In genomic region chr1:88608139-88608943, GRCh38 we compare ENCODE assay signal across 8 cellular contexts.
DNase-seq lines count a peak whose midpoint lies in the region; ATAC-seq lines count a peak whose summit lies in the region.

No MANE protein-coding gene starts in this region.

- DNase-seq in DMS114 treated with DMSO at 0.1 percent for 48 hours (lab: John Stamatoyannopoulos, UW; ENCODE audit: unreplicated experiment) (peak; percentile 39), HuH-7 (ENCODE audit: low spot score) (peak; percentile 13), SKM-1 treated with dmso at 0.1 percent for 144 hours (lab: John Stamatoyannopoulos, UW; ENCODE audit: unreplicated experiment) (peak; percentile 43), hepatic stellate cell (ENCODE audit: low spot score) (peak; percentile 17), DMS79 treated with DMSO at 0.1 percent for 48 hours (lab: John Stamatoyannopoulos, UW) (no peak)
- no peak for DNase-seq in activated CD4-positive, alpha-beta memory T cell treated with anti-CD3 and anti-CD28 coated beads, Interleukin-2, amount 10 ng/mL, durations not matched to agents 7 days and 5 days
- DNase-seq in activated effector memory CD4-positive, alpha-beta T cell treated with Interleukin-2 at 50 U/mL for 16 hours, result no peak

- H3K27ac Mint-ChIP-seq in activated CD4-positive, alpha-beta memory T cell treated with anti-CD3 and anti-CD28 coated beads, Interleukin-2, amount 10 ng/mL, durations not matched to agents 7 days and 5 days, result no peak overlapping the region

- peak; percentile 64 for ATAC-seq in GM19438 (IDR thresholded peaks at IDR 0.05; ENCODE audit: low read depth, unreplicated experiment)

- POLR2A ChIA-PET in activated CD4-positive, alpha-beta memory T cell treated with anti-CD3 and anti-CD28 coated beads, Interleukin-2, amount 10 ng/mL, durations not matched to agents 7 days and 5 days (lab: Charles Lee), result no interaction called here

- no peaks in the 10 kb centered on the region for H3K4me1 Mint-ChIP-seq in activated CD4-positive, alpha-beta memory T cell treated with anti-CD3 and anti-CD28 coated beads, Interleukin-2, amount 10 ng/mL, durations not matched to agents 7 days and 5 days

- CTCF ChIA-PET in activated CD4-positive, alpha-beta memory T cell treated with anti-CD3 and anti-CD28 coated beads, Interleukin-2, amount 10 ng/mL, durations not matched to agents 7 days and 5 days (lab: Charles Lee), result no interaction called here

- H3K36me3 Mint-ChIP-seq in activated CD4-positive, alpha-beta memory T cell treated with anti-CD3 and anti-CD28 coated beads, Interleukin-2, amount 10 ng/mL, durations not matched to agents 7 days and 5 days (ENCODE audit: low read depth), result no peaks in the 10 kb centered on the region

- H3K9me3 Mint-ChIP-seq in activated CD4-positive, alpha-beta memory T cell treated with anti-CD3 and anti-CD28 coated beads, Interleukin-2, amount 10 ng/mL, durations not matched to agents 7 days and 5 days, result no peaks in the 10 kb centered on the region

- peaks cover 6% of the 10 kb centered on the region for H3K27me3 Mint-ChIP-seq in activated CD4-positive, alpha-beta memory T cell treated with anti-CD3 and anti-CD28 coated beads, Interleukin-2, amount 10 ng/mL, durations not matched to agents 7 days and 5 days

- H3K4me3 Mint-ChIP-seq in activated CD4-positive, alpha-beta memory T cell treated with anti-CD3 and anti-CD28 coated beads, Interleukin-2, amount 10 ng/mL, durations not matched to agents 7 days and 5 days, result no peak overlapping the region

Comparison
In these comparisons a context has a peak if more than half of its experiments do, and no peak if none do; other contexts are left out.
1. DNase-seq: peak in DMS114 treated with DMSO at 0.1 percent for 48 hours (single experiment), HuH-7 (single experiment), SKM-1 treated with dmso at 0.1 percent for 144 hours (single experiment) and hepatic stellate cell (single experiment); none in activated CD4-positive, alpha-beta memory T cell treated with anti-CD3 and anti-CD28 coated beads, Interleukin-2, amount 10 ng/mL, durations not matched to agents 7 days and 5 days (single experiment), DMS79 treated with DMSO at 0.1 percent for 48 hours (single experiment) and activated effector memory CD4-positive, alpha-beta T cell treated with Interleukin-2 at 50 U/mL for 16 hours (single experiment).